10 cellular contexts compared by ENCODE assay signal in genomic region chr1:119000371-119001180, GRCh38. TPM values are rescaled to one million over a fixed set of nuclear protein-coding genes. Genes with fewer than 3 reads are reported as not detected.
DNase-seq lines count a peak whose midpoint lies in the region; ATAC-seq and TF ChIP-seq lines count a peak whose summit lies in the region.
"Had no signal": no experiment of that assay in that cellular context is flagged by ENCODE, and none has a peak within 500 bp of the region (broad histone marks: within the 10 kb centered on the region; RNA-seq: fewer than 3 reads in every experiment).

No MANE protein-coding gene starts in this region.

- no peak for ATAC-seq in T-helper 17 cell
- peak in 1 of 2 donors; percentile 30 for ATAC-seq in left cardiac atrium

- intact Hi-C loops in left cardiac atrium (cut with DNase I), result loop anchor here (2.0 to 10.0 kb wide), 2 partner anchors 14 to 846 kb away; no protein-coding TSS in a partner anchor

- no peak overlapping the region for H3K27ac Mint-ChIP-seq in T-helper 17 cell
- no peak overlapping the region for H3K27ac Mint-ChIP-seq in progenitor cell of endocrine pancreas

- no peak for TF ChIP-seq CTCF in progenitor cell of endocrine pancreas (IDR thresholded peaks at IDR 0.05; ENCODE audit: unreplicated experiment)

- H3K27me3 Mint-ChIP-seq in T-helper 17 cell (peaks cover 80% of the 10 kb centered on the region), progenitor cell of endocrine pancreas (peaks cover 98% of the 10 kb centered on the region)

- no peaks in the 10 kb centered on the region for H3K9me3 ChIP-seq in T-helper 17 cell (ENCODE audit: control insufficient read depth, low read length, poor library complexity, severe bottlenecking)

- H3K4me3 Mint-ChIP-seq in T-helper 17 cell, result peak overlapping the region; percentile 57
- peak overlapping the region; percentile 7 for H3K4me3 Mint-ChIP-seq in progenitor cell of endocrine pancreas (ENCODE audit: low read depth)

- no peaks in the 10 kb centered on the region for H3K9me3 Mint-ChIP-seq in progenitor cell of endocrine pancreas (ENCODE audit: low read depth)

- peak; percentile 57 for DNase-seq in ELF-1 (ENCODE audit: low read depth, low spot score)
- DNase-seq in T-helper 17 cell, result no peak
- peak; percentile 47 for DNase-seq in left cardiac atrium
- no peak for DNase-seq in progenitor cell of endocrine pancreas (ENCODE audit: low spot score, unreplicated experiment)
- no peak for DNase-seq in OCI-M2 (lab: John Stamatoyannopoulos, UW; ENCODE audit: unreplicated experiment)
- DNase-seq in amygdala (lab: John Stamatoyannopoulos, UW), result no peak
- DNase-seq in NCI-H1105 treated with DMSO at 0.1 percent for 48 hours (lab: John Stamatoyannopoulos, UW), result no peak
- no peak for DNase-seq in NCI-H1436 (lab: John Stamatoyannopoulos, UW)
- DNase-seq: anterior cingulate cortex, hypothalamus had no signal

- H3K36me3 Mint-ChIP-seq in T-helper 17 cell (ENCODE audit: low read depth) (peaks cover under 1% of the 10 kb centered on the region), progenitor cell of endocrine pancreas (ENCODE audit: insufficient read depth) (no peaks in the 10 kb centered on the region)

- H3K4me1 Mint-ChIP-seq in T-helper 17 cell (peaks cover 2% of the 10 kb centered on the region), progenitor cell of endocrine pancreas (ENCODE audit: low read depth) (peaks cover 4% of the 10 kb centered on the region)

RNA-seq across cellular contexts. Expression of gene TBX15, which starts 12.4 kb away (rescaled TPM):
- not detected for total RNA-seq in T-helper 17 cell
- total RNA-seq in left cardiac atrium, result 1 to 10 TPM; 2.2 to 4.5 TPM
- not detected in 2 replicates for total RNA-seq in progenitor cell of endocrine pancreas

Comparison
In these comparisons a context has a peak if more than half of its experiments do, and no peak if none do; other contexts are left out.
1. DNase-seq: peak in ELF-1 (single experiment) and left cardiac atrium (single experiment); none in T-helper 17 cell (0 of 3), progenitor cell of endocrine pancreas (single experiment), OCI-M2 (single experiment), amygdala (0 of 56), NCI-H1105 treated with DMSO at 0.1 percent for 48 hours (single experiment) and NCI-H1436 (single experiment).